8 cellular contexts compared by ENCODE assay signal in the genomic region with DNA sequence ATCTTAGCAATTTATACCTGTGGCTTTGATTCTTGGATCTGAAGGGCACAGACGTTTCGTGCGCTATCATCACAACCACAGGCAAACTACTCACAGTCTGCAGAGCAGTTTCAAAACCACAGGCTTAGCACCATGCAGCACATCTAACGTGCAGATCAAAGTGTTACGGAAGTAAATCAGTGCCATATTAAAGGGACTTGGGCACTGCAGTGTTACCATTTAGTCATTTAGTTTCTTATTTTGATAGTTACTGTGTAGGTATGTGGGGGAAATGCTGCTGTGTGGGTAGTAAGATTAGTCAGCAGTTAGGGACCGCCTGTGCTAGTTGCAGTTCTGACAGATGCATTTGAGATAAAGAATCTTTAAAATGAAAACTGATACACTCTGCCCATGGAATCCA.
DNase-seq lines count a peak whose midpoint lies in the region; ATAC-seq and TF ChIP-seq lines count a peak whose summit lies in the region.

No MANE protein-coding gene starts in this region.

- H3K4me1 ChIP-seq in smooth muscle cell (ENCODE audit: low read depth): no peaks in the 10 kb centered on the region

- H4K20me1 ChIP-seq in smooth muscle cell (ENCODE audit: low read depth): no peaks in the 10 kb centered on the region

- H3K4me3 ChIP-seq in smooth muscle cell: no peak overlapping the region

- H3K27me3 ChIP-seq in smooth muscle cell (ENCODE audit: low read depth): no peaks in the 10 kb centered on the region

- peak; percentile 45 for DNase-seq in EH (ENCODE audit: low read depth)
- DNase-seq in MV-4-11 (lab: John Stamatoyannopoulos, UW): peak; percentile 23
- DNase-seq in activated naive CD4-positive, alpha-beta T cell treated with anti-CD3 and anti-CD28 coated beads for 36 hours: peak; percentile 85
- no peak for DNase-seq in smooth muscle cell (lab: John Stamatoyannopoulos, UW; ENCODE audit: unreplicated experiment)
- DNase-seq in foreskin melanocyte: no peak
- no peak for DNase-seq in ureter (ENCODE audit: low spot score)
- no peak for DNase-seq in D341Med (ENCODE audit: low spot score)

- intact Hi-C loops in activated naive CD4-positive, alpha-beta T cell treated with anti-CD3 and anti-CD28 coated beads for 36 hours (cut with micrococcal nuclease): loop anchor here (1.0 to 5.0 kb wide), 9 partner anchors 15 to 1550 kb away; a partner anchor contains a TSS

- ATAC-seq in GM21737 (IDR thresholded peaks at IDR 0.05; ENCODE audit: unreplicated experiment): peak; percentile 96

- peak overlapping the region; percentile 24 for H3K9ac ChIP-seq in smooth muscle cell (ENCODE audit: low read depth)

- peaks cover 19% of the 10 kb centered on the region for H3K27me3 Mint-ChIP-seq in activated naive CD4-positive, alpha-beta T cell treated with anti-CD3 and anti-CD28 coated beads for 36 hours (ENCODE audit: low read depth)

- peak overlapping the region; percentile 55 for H3K27ac ChIP-seq in smooth muscle cell (ENCODE audit: low read depth)

- H3K4me1 Mint-ChIP-seq in activated naive CD4-positive, alpha-beta T cell treated with anti-CD3 and anti-CD28 coated beads for 36 hours (ENCODE audit: low read depth): peaks cover 51% of the 10 kb centered on the region

- WGBS in smooth muscle cell (ENCODE audit: low lambda C conversion rate): 28% methylated on average over 6 of the region's 6 CpGs

- peak overlapping the region; percentile 50 for H3K4me2 ChIP-seq in smooth muscle cell

- H2AFZ ChIP-seq in smooth muscle cell (ENCODE audit: low read depth): no peak overlapping the region

- no peaks in the 10 kb centered on the region for H3K9me3 ChIP-seq in smooth muscle cell (replicated peaks; ENCODE audit: low read depth)

- no peak overlapping the region for H3K27ac Mint-ChIP-seq in activated naive CD4-positive, alpha-beta T cell treated with anti-CD3 and anti-CD28 coated beads for 36 hours

- CTCF ChIA-PET in activated naive CD4-positive, alpha-beta T cell treated with anti-CD3 and anti-CD28 coated beads for 36 hours (lab: Charles Lee): no interaction called here

- no peak for TF ChIP-seq CTCF in smooth muscle cell (IDR thresholded peaks at IDR 0.05; ENCODE audit: borderline replicate concordance, insufficient read depth, poor library complexity, severe bottlenecking)

- H3K9me3 Mint-ChIP-seq in activated naive CD4-positive, alpha-beta T cell treated with anti-CD3 and anti-CD28 coated beads for 36 hours: no peaks in the 10 kb centered on the region

- no peaks in the 10 kb centered on the region for H3K36me3 ChIP-seq in smooth muscle cell (ENCODE audit: low read depth)

- no peak overlapping the region for H3K4me3 Mint-ChIP-seq in activated naive CD4-positive, alpha-beta T cell treated with anti-CD3 and anti-CD28 coated beads for 36 hours

- no peaks in the 10 kb centered on the region for H3K79me2 ChIP-seq in smooth muscle cell (ENCODE audit: low read depth)

- no peaks in the 10 kb centered on the region for H3F3A ChIP-seq in smooth muscle cell (ENCODE audit: low read depth)

- peaks cover 35% of the 10 kb centered on the region for H3K36me3 Mint-ChIP-seq in activated naive CD4-positive, alpha-beta T cell treated with anti-CD3 and anti-CD28 coated beads for 36 hours (ENCODE audit: low read depth)

Comparison
In these comparisons a context has a peak if more than half of its experiments do, and no peak if none do; other contexts are left out.
1. DNase-seq: peak in EH (single experiment), MV-4-11 (single experiment) and activated naive CD4-positive, alpha-beta T cell treated with anti-CD3 and anti-CD28 coated beads for 36 hours (single experiment); none in smooth muscle cell (single experiment), foreskin melanocyte (single experiment), ureter (single experiment) and D341Med (single experiment).